ENCODE assay signal across 13 cellular contexts in the genomic region with DNA sequence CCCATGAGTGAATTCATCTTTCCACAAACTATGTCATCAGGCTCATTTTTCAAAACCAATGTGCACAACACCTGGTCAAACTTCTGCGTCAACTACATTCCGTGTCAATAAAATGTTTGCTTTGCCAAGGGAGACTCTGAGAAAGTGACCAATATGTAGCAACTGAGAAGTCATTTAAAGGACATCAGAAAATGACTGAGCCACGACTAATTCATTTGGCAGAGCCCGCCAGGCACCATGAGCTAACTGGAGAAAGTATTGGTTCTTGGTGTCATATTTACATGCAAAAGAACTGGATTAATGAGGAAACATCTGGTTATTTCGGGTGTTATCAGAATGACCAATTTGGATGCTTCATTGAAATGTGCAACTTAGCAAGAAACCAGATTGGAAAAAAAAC. TPM values are rescaled to one million over a fixed set of nuclear protein-coding genes. Genes with fewer than 3 reads are reported as not detected.
DNase-seq lines count a peak whose midpoint lies in the region; ATAC-seq, FAIRE-seq and TF ChIP-seq lines count a peak whose summit lies in the region.
"Had no signal": no experiment of that assay in that cellular context is flagged by ENCODE, and none has a peak within 500 bp of the region (broad histone marks: within the 10 kb centered on the region; RNA-seq: fewer than 3 reads in every experiment).

No MANE protein-coding gene starts in this region.

- H3K9me2 ChIP-seq in GM23248 (ENCODE audit: insufficient read depth): no peaks in the 10 kb centered on the region

- H3K4me1 ChIP-seq in GM23248 (ENCODE audit: insufficient read depth) (peaks cover 86% of the 10 kb centered on the region), SJCRH30 (peaks cover 54% of the 10 kb centered on the region), esophagus muscularis mucosa (peaks cover 85 to 98% (median 97%) of the 10 kb centered on the region in 4 donors), testis (peaks cover 4% of the 10 kb centered on the region), thyroid gland (peaks cover 24 to 38% of the 10 kb centered on the region in 2 donors)

- H3K27me3 ChIP-seq in GM23248 (replicated peaks; ENCODE audit: insufficient read depth) (no peaks in the 10 kb centered on the region), SJCRH30 (no peaks in the 10 kb centered on the region), esophagus muscularis mucosa (no peaks in the 10 kb centered on the region), testis (no peaks in the 10 kb centered on the region), thyroid gland (no peaks in the 10 kb centered on the region)

- H3K27ac Mint-ChIP-seq in osteocyte (ENCODE audit: unreplicated experiment): peak overlapping the region; percentile 74

- H3K9me3 Mint-ChIP-seq in osteocyte (ENCODE audit: unreplicated experiment): no peaks in the 10 kb centered on the region

- 0 out of 2 replicates have a peak, but pooled peaks cover 17% of the 10 kb centered on the region for H4K20me1 ChIP-seq in GM23248 (ENCODE audit: insufficient read depth)

- peaks cover 96% of the 10 kb centered on the region for H3K4me1 Mint-ChIP-seq in osteocyte (ENCODE audit: unreplicated experiment)

- H3K27ac ChIP-seq in GM23248 (peak overlapping the region; percentile 95), SJCRH30 (peak overlapping the region; percentile 38), esophagus muscularis mucosa (replicated peaks in 1 of 4) (peak overlapping the region; percentile 78 to 98 (median 96)), testis (no peak overlapping the region), thyroid gland (no peak overlapping the region)
- H3K27ac ChIP-seq: SK-N-MC had no signal

- no peak for FAIRE-seq in GM12891 (lab: Jason Lieb, UNC)
- FAIRE-seq: GM19239 had no signal

- no peak for TF ChIP-seq EP300 in esophagus muscularis mucosa (IDR thresholded peaks at IDR 0.05)

- peaks cover 72% of the 10 kb centered on the region for H3K36me3 ChIP-seq in GM23248 (ENCODE audit: low read depth)
- peaks cover 43% of the 10 kb centered on the region for H3K36me3 ChIP-seq in SJCRH30
- no peaks in the 10 kb centered on the region for H3K36me3 ChIP-seq in esophagus muscularis mucosa
- H3K36me3 ChIP-seq in testis (ENCODE audit: low read depth, missing control alignments): no peaks in the 10 kb centered on the region
- H3K36me3 ChIP-seq in thyroid gland: no peaks in the 10 kb centered on the region

- intact Hi-C loops in esophagus muscularis mucosa (cut with DNase I): no loop called here
- intact Hi-C loops in testis (cut with DNase I; ENCODE audit: low total_unique reads): loop anchor here (10.0 kb wide), 1 partner anchor 675 kb away; no protein-coding TSS in a partner anchor
- intact Hi-C loops in thyroid gland (cut with DNase I): no loop called here

- no peak for TF ChIP-seq CTCF in esophagus muscularis mucosa (IDR thresholded peaks at IDR 0.05)
- no peak for TF ChIP-seq CTCF in osteocyte (IDR thresholded peaks at IDR 0.05)
- no peak for TF ChIP-seq CTCF in testis (IDR thresholded peaks at IDR 0.05)
- no peak for TF ChIP-seq CTCF in thyroid gland (IDR thresholded peaks at IDR 0.05)

- 9 to 11% methylated on average over 5 of the region's 5 CpGs for WGBS in GM23248 (ENCODE audit: low coverage in 1 of 2, low lambda C conversion rate in 2 of 2, missing lambda C conversion rate in 2 of 2), 2 experiments
- 61% methylated on average over 5 of the region's 5 CpGs for WGBS in esophagus muscularis mucosa
- WGBS in testis, 2 donors: 80 to 84% methylated on average over 5 of the region's 5 CpGs
- 82 to 91% methylated on average over 5 of the region's 5 CpGs for WGBS in thyroid gland, 2 donors

- peak overlapping the region; percentile 96 for H3K9ac ChIP-seq in GM23248

- peaks cover 100% of the 10 kb centered on the region for H3K79me2 ChIP-seq in GM23248 (ENCODE audit: insufficient read depth)

- no peaks in the 10 kb centered on the region for H3K9me3 ChIP-seq in GM23248 (ENCODE audit: low read depth)
- no peaks in the 10 kb centered on the region for H3K9me3 ChIP-seq in SJCRH30 (replicated peaks)
- H3K9me3 ChIP-seq in esophagus muscularis mucosa: no peaks in the 10 kb centered on the region
- H3K9me3 ChIP-seq in testis: no peaks in the 10 kb centered on the region
- no peaks in the 10 kb centered on the region for H3K9me3 ChIP-seq in thyroid gland

- peaks cover 35% of the 10 kb centered on the region for H3K36me3 Mint-ChIP-seq in osteocyte (ENCODE audit: unreplicated experiment)

- peaks cover 98% of the 10 kb centered on the region for H3F3A ChIP-seq in GM23248 (ENCODE audit: insufficient read depth)

- ATAC-seq in HG02870 (IDR thresholded peaks at IDR 0.05; ENCODE audit: unreplicated experiment): no peak

- peak; percentile 85 for DNase-seq in GM23248
- DNase-seq in SJCRH30: peak; percentile 30 to 56
- no peak for DNase-seq in esophagus muscularis mucosa (ENCODE audit: extremely low spot score)
- no peak for DNase-seq in osteocyte (ENCODE audit: extremely low spot score, unreplicated experiment)
- DNase-seq in GM12891 (ENCODE audit: insufficient read length, low spot score): no peak
- DNase-seq in testis: no peak
- no peak for DNase-seq in thyroid gland
- DNase-seq: activated CD4-positive, alpha-beta T cell treated with anti-CD3 and anti-CD28 coated beads for 1 hour; hippocampal formation; Karpas-422 had no signal

- H3K27me3 Mint-ChIP-seq in osteocyte (ENCODE audit: unreplicated experiment): no peaks in the 10 kb centered on the region

- no peak for TF ChIP-seq POLR2A in esophagus muscularis mucosa (IDR thresholded peaks at IDR 0.05; ENCODE audit: low read depth)
- no peak for TF ChIP-seq POLR2A in GM12891 (IDR thresholded peaks at IDR 0.05; ENCODE audit: low read depth, low read length)
- no peak for TF ChIP-seq POLR2A in testis (IDR thresholded peaks at IDR 0.05)
- TF ChIP-seq POLR2A in thyroid gland (IDR thresholded peaks at IDR 0.05): no peak

- no peak overlapping the region for H2AFZ ChIP-seq in GM23248

- H3K4me3 ChIP-seq in GM23248 (peak overlapping the region; percentile 92), SJCRH30 (no peak overlapping the region), esophagus muscularis mucosa (no peak overlapping the region), testis (no peak overlapping the region), thyroid gland (replicated peaks in 1 of 3) (no peak overlapping the region)
- H3K4me3 ChIP-seq: SK-N-MC had no signal

- H3K4me3 Mint-ChIP-seq in osteocyte (ENCODE audit: unreplicated experiment): peak overlapping the region; percentile 19

- H3K4me2 ChIP-seq in GM23248 (ENCODE audit: unreplicated experiment): peak overlapping the region; percentile 95

- in situ Hi-C loops in GM23248 (cut with MboI): loop anchor here (10.0 to 25.0 kb wide), 3 partner anchors 432 to 885 kb away; no protein-coding TSS in a partner anchor

TF ChIP-seq in GM12891, 5 proteins besides CTCF, POLR2A, EP300 and RAD21:
- TF ChIP-seq PAX5 (IDR thresholded peaks at IDR 0.05; ENCODE audit: insufficient read depth, low read length, severe bottlenecking): no peak
- TF ChIP-seq TAF1 (IDR thresholded peaks at IDR 0.05; ENCODE audit: low read depth, low read length): no peak
- TF ChIP-seq POU2F2 (IDR thresholded peaks at IDR 0.05; ENCODE audit: low read depth, low read length): no peak
- TF ChIP-seq POLR2AphosphoS5 (IDR thresholded peaks at IDR 0.05; ENCODE audit: low read depth, low read length): no peak
- TF ChIP-seq SPI1 (IDR thresholded peaks at IDR 0.05; ENCODE audit: low read depth, low read length): no peak

RNA-seq across cellular contexts. Expression of a gene that starts 7.2 kb away (rescaled TPM):
- total RNA-seq in GM23248 (2014; rRNA removed; shearing (Covaris generic)): 244 and 271 TPM in 2 replicates
- polyA plus RNA-seq in GM23248 (2016; fragmentation: Nextera tagmentation; extraction: Ambion mirVana): 198 and 199 TPM in 2 replicates
- 31.7 and 43.4 TPM in 2 replicates for total RNA-seq in SJCRH30 (2014; rRNA removed; shearing (Covaris generic))
- 100 to 1,000 TPM in 2 of 4 donors, 10 to 100 TPM in 2; 39.6 to 219 (median 73.5) TPM for total RNA-seq in esophagus muscularis mucosa
- 146 and 160 TPM in 2 replicates for total RNA-seq in osteocyte
- not detected for polyA plus RNA-seq in GM12891 (2012; ENCODE audit: low read depth, missing spikeins)
- 10 to 100 TPM in 1 of 2 donors, 1 to 10 TPM in 1; 8.0 to 10.2 TPM for total RNA-seq in testis
- polyA plus RNA-seq in testis (ENCODE audit: insufficient read depth, low read depth, low replicate concordance): 5.0 TPM
- 10 to 100 TPM in 2 of 4 donors, 1 to 10 TPM in 2; 7.6 to 16.4 (median 11.4) TPM for total RNA-seq in thyroid gland

Comparison
In these comparisons a context has a peak if more than half of its experiments do, and no peak if none do; other contexts are left out.
1. DNase-seq: peak in GM23248 (single experiment) and SJCRH30 (2 of 2); none in esophagus muscularis mucosa (single experiment), osteocyte (single experiment), GM12891 (single experiment), testis (single experiment) and thyroid gland (0 of 2).
2. H3K27ac ChIP-seq: peak in GM23248 (single experiment), SJCRH30 (single experiment) and esophagus muscularis mucosa (4 of 4); none in testis (0 of 2) and thyroid gland (0 of 3).